ENCODE assay signal across 23 cellular contexts in the genomic region with DNA sequence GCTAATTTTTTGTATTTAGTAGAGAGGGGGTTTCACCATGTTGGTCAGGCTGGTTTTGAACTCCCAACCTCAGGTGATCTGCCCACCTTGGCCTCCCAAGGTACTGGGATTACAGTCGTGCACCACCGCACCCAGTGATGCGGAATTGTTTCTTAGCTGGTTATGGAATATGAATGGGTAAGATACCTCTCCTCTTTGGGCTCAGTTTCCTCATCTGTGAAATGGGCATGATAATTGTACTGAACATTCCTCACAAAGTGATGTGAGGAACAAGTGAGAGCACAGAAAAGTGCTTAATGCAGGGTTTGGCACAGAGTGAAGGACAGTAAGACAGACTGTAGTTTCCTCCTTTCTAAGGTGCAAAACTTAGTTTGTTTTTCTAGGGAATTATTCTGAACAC.
"Had no signal": no experiment of that assay in that cellular context is flagged by ENCODE, and none has a peak within 500 bp of the region (broad histone marks: within the 10 kb centered on the region; RNA-seq: fewer than 3 reads in every experiment).

No MANE protein-coding gene starts in this region.

- FAIRE-seq: bronchial epithelial cell, kidney had no signal

- H3K4me3 ChIP-seq: mucosa of descending colon, prostate gland, thoracic aorta, upper lobe of left lung had no signal

- H3K4me1 ChIP-seq: prostate gland had no signal

- H3K27me3 ChIP-seq: upper lobe of left lung had no signal

- H3K36me3 ChIP-seq: prostate gland, thoracic aorta, upper lobe of left lung had no signal

- DNase-seq: activated CD4-positive, alpha-beta T cell treated with anti-CD3 and anti-CD28 coated beads, Interleukin-2, amount 10 ng/mL, durations not matched to agents 24 days and 14 days; activated CD4-positive, CD25-positive, alpha-beta regulatory T cell; activated CD8-positive, alpha-beta T cell treated with anti-CD3 and anti-CD28 coated beads, Interleukin-2, amount 10 ng/mL, durations not matched to agents 7 days and 5 days; activated effector memory CD4-positive, alpha-beta T cell treated with Interleukin-2 at 50 U/mL for 16 hours; activated naive CD4-positive, alpha-beta T cell treated with anti-CD3 and anti-CD28 coated beads, Interleukin-2, amount 10 ng/mL, durations not matched to agents 7 days and 5 days; activated T-cell treated with anti-CD3 and anti-CD28 coated beads, Interleukin-2, amount 50 U/mL, for 48 hours; effector memory CD4-positive, alpha-beta T cell; foreskin melanocyte; glutamatergic neuron; hypothalamus; kidney; mucosa of descending colon; naive B cell; right cardiac atrium; stimulated activated CD4-positive, alpha-beta T cell treated with anti-CD3 and anti-CD28 coated beads, Interleukin-4, amount 100 ng/mL, for 24 hours; T-helper 1 cell; T-helper 9 cell; upper lobe of left lung had no signal

- H3K27ac ChIP-seq: prostate gland, thoracic aorta, upper lobe of left lung had no signal

- ATAC-seq: activated CD8-positive, alpha-beta T cell treated with anti-CD3 and anti-CD28 coated beads, Interleukin-2, amount 10 ng/mL, durations not matched to agents 7 days and 5 days; left lobe of liver; mucosa of descending colon; right cardiac atrium; stimulated activated effector memory CD8-positive, alpha-beta T cell treated with anti-CD3 and anti-CD28 coated beads, Interleukin-12 subunit alpha, Interleukin-12 subunit beta, amount 100 ng/mL, for 72 hours had no signal

- H3K9me3 ChIP-seq: mucosa of descending colon, prostate gland, thoracic aorta, upper lobe of left lung had no signal
